ENCODE assay signal across 15 cellular contexts in the genomic region with DNA sequence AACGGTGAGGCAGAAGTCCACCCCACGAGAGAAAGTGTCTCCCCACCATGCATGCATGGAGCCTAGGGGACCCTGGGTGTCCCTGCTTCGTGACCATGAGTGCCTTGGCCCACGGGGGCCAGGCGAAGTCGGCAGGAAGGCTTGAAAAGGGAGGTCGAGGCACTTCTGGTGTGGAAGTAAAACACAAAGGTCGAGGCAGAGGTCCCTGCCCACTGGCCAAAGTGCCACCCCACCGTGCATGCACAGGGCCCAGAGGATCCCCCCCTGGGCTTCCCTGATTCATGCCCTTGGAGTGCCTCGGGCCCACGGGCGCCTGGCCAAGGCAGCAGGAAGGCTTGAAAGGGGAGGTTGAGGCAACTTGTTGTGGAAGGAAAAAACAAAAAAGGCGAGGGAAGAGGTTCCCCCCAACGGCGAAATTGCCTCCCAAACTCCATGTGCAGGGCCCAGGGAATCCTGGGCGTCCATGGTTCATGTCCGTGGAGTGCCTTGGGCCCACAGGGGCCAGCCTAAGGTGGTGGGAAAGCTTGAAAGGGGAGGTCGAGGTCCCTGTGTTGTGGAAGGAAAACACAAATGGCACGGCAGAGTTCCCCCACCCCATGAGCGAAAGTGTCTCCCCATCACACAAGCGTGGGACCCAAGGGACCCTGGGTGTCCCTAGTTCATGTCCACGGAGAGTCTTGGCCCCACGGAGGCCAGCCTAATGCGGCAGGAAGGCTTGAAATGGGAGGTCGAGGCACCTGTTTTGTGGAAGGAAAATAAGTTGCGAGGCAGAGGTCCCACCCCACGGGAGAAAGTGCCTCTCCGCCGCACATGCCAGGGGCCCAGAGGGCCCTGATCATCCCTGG.
DNase-seq lines count a peak whose midpoint lies in the region; ATAC-seq and TF ChIP-seq lines count a peak whose summit lies in the region.
"Had no signal": no experiment of that assay in that cellular context is flagged by ENCODE, and none has a peak within 500 bp of the region (broad histone marks: within the 10 kb centered on the region; RNA-seq: fewer than 3 reads in every experiment).

No MANE protein-coding gene starts in this region.

- no peaks in the 10 kb centered on the region for H4K20me1 ChIP-seq in osteoblast (ENCODE audit: insufficient read depth, low read length)

- no peaks in the 10 kb centered on the region for H3K4me1 ChIP-seq in osteoblast (ENCODE audit: insufficient read depth, low read length)
- H3K4me1 ChIP-seq: foreskin keratinocyte had no signal

- intact Hi-C loops in Right ventricle myocardium inferior (cut with DNase I) = no loop called here

- no peak overlapping the region for H3K4me2 ChIP-seq in osteoblast (ENCODE audit: insufficient read depth, low read length)
- H3K4me2 ChIP-seq: PC-9 had no signal

- no peaks in the 10 kb centered on the region for H3K9me3 ChIP-seq in osteoblast (ENCODE audit: low read depth, low read length)

- H3K4me3 ChIP-seq in osteoblast (ENCODE audit: insufficient read depth, low read length) = no peak overlapping the region
- H3K4me3 ChIP-seq: GM23248, PC-9 had no signal

- ATAC-seq in Right ventricle myocardium inferior (no peak), GM18870 (IDR thresholded peaks at IDR 0.05; ENCODE audit: unreplicated experiment) (no peak)
- ATAC-seq: effector memory CD8-positive, alpha-beta T cell; foreskin keratinocyte had no signal

- H3K36me3 ChIP-seq in osteoblast (ENCODE audit: insufficient read depth, low read length) = no peaks in the 10 kb centered on the region

- TF ChIP-seq CTCF in osteoblast (IDR thresholded peaks at IDR 0.05; ENCODE audit: extremely low read depth, low read depth, low read length) = no peak

- peak; percentile 3 for DNase-seq in activated gamma-delta T cell treated with Interleukin-2 at 50 U/mL for 16 hours
- no peak for DNase-seq in activated gamma-delta T cell (lab: John Stamatoyannopoulos, UW)
- peak; percentile 56 for DNase-seq in Right ventricle myocardium inferior (ENCODE audit: missing footprints)
- DNase-seq in osteoblast (ENCODE audit: insufficient read length, low spot score, missing footprints) = peak; percentile 75
- DNase-seq in ureter (ENCODE audit: low spot score) = peak; percentile 29
- no peak for DNase-seq in ACHN
- DNase-seq in CD1c-positive myeloid dendritic cell (ENCODE audit: extremely low spot score) = no peak
- DNase-seq: Calu3; effector memory CD8-positive, alpha-beta T cell; foreskin keratinocyte; GM23248; NCI-H1417 treated with DMSO at 0.1 percent for 48 hours; NCI-H446 had no signal

- in situ Hi-C loops in ACHN (cut with HindIII; ENCODE audit: low pct_ligation_motif_present, low pct_unique_long_range_greater_than_20kb, low sequenced_read_pairs) = no loop called here

- H3K27ac ChIP-seq in osteoblast (ENCODE audit: low read depth, low read length) = no peak overlapping the region
- H3K27ac ChIP-seq: foreskin keratinocyte, GM23248, PC-9 had no signal

- H3K27me3 ChIP-seq in osteoblast (ENCODE audit: insufficient read depth, low read length) = no peaks in the 10 kb centered on the region
- H3K27me3 ChIP-seq: foreskin keratinocyte had no signal

- H3K79me2 ChIP-seq in osteoblast (ENCODE audit: insufficient read depth, low read length) = no peaks in the 10 kb centered on the region

- H2AFZ ChIP-seq in osteoblast (ENCODE audit: low read length) = no peak overlapping the region
- H2AFZ ChIP-seq: GM23248, PC-9 had no signal

Comparison
In these comparisons a context has a peak if more than half of its experiments do, and no peak if none do; other contexts are left out.
1. DNase-seq: peak in activated gamma-delta T cell treated with Interleukin-2 at 50 U/mL for 16 hours (single experiment), Right ventricle myocardium inferior (single experiment), osteoblast (single experiment) and ureter (single experiment); none in activated gamma-delta T cell (single experiment), ACHN (single experiment) and CD1c-positive myeloid dendritic cell (single experiment).